34 cellular contexts compared by ENCODE assay signal in the genomic region with DNA sequence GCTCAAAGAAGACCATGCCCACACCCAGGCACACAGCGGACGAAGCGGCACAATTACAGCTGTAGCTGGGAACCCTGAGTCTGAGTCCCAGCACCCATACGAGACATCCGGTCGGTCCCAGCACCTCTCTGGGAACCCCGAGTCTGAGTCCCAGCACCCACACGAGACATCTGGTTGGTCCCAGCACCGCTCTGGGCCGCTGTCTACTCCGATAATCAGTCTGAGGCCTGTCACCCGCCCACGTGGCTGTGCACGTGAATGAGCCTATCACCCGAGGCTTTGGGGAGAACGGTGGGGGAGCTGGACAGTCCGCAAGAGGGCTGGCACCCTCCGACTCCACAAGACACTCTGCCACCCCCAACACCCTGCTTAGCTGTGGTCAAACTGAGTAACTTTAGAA. TPM values are rescaled to one million over a fixed set of nuclear protein-coding genes. Genes with fewer than 3 reads are reported as not detected.
"Had no signal": no experiment of that assay in that cellular context is flagged by ENCODE, and none has a peak within 500 bp of the region (broad histone marks: within the 10 kb centered on the region; RNA-seq: fewer than 3 reads in every experiment).

No MANE protein-coding gene starts in this region.

- H3K27me3 ChIP-seq: ascending aorta, cardiac muscle cell, dorsolateral prefrontal cortex, foreskin keratinocyte had no signal

- H3K36me3 ChIP-seq: adrenal gland, ascending aorta, breast epithelium, cardiac muscle cell, esophagus muscularis mucosa, gastrocnemius medialis had no signal

- DNase-seq: activated CD4-positive, alpha-beta memory T cell treated with anti-CD3 and anti-CD28 coated beads for 36 hours; activated CD4-positive, alpha-beta T cell treated with anti-CD3 and anti-CD28 coated beads for 36 hours; activated CD4-positive, alpha-beta T cell treated with anti-CD3 and anti-CD28 coated beads, Interleukin-2, amount 10 ng/mL, durations not matched to agents 24 days and 14 days; activated CD4-positive, CD25-positive, alpha-beta regulatory T cell; activated CD4-positive, CD25-positive, alpha-beta regulatory T cell treated with anti-CD3 and anti-CD28 coated beads, Interleukin-2, amount 50 U/mL, for 72 hours; activated CD8-positive, alpha-beta memory T cell treated with anti-CD3 and anti-CD28 coated beads, Interleukin-2, amount 10 ng/mL, durations not matched to agents 7 days and 5 days; activated CD8-positive, alpha-beta memory T cell treated with anti-CD3 and anti-CD28 coated beads, Interleukin-2, amount 50 U/mL, for 4 hours; activated CD8-positive, alpha-beta T cell treated with anti-CD3 and anti-CD28 coated beads, Interleukin-2, amount 10 ng/mL, durations not matched to agents 7 days and 5 days; activated effector memory CD4-positive, alpha-beta T cell treated with anti-CD3 and anti-CD28 coated beads, Interleukin-2, amount 50 U/mL, for 16 hours; activated naive CD4-positive, alpha-beta T cell treated with anti-CD3 and anti-CD28 coated beads for 36 hours; activated naive CD8-positive, alpha-beta T cell treated with anti-CD3 and anti-CD28 coated beads for 36 hours; activated naive CD8-positive, alpha-beta T cell treated with anti-CD3 and anti-CD28 coated beads, Interleukin-2, amount 50 U/mL, for 24 hours; activated T-cell treated with anti-CD3 and anti-CD28 coated beads, Interleukin-2, amount 50 U/mL, for 1 hour; activated T-cell treated with anti-CD3 and anti-CD28 coated beads, Interleukin-2, amount 50 U/mL, for 48 hours; adrenal gland; amygdala; dorsolateral prefrontal cortex; effector memory CD4-positive, alpha-beta T cell; endodermal cell; erythroblast; foreskin keratinocyte; gastrocnemius medialis; T-helper 1 cell; T-helper 17 cell; T1000 had no signal

- ATAC-seq: activated CD4-positive, alpha-beta T cell treated with anti-CD3 and anti-CD28 coated beads for 36 hours; activated CD8-positive, alpha-beta memory T cell treated with anti-CD3 and anti-CD28 coated beads, Interleukin-2, amount 10 ng/mL, durations not matched to agents 7 days and 5 days; activated CD8-positive, alpha-beta T cell treated with anti-CD3 and anti-CD28 coated beads, Interleukin-2, amount 10 ng/mL, durations not matched to agents 7 days and 5 days; activated naive CD8-positive, alpha-beta T cell treated with anti-CD3 and anti-CD28 coated beads, Interleukin-2, amount 50 U/mL, for 24 hours; foreskin keratinocyte; gastrocnemius medialis; T-helper 17 cell had no signal

- H3K4me3 ChIP-seq: adrenal gland, ascending aorta, breast epithelium, cardiac muscle cell, coronary artery, dorsolateral prefrontal cortex, esophagus muscularis mucosa, gastrocnemius medialis had no signal

- H3K4me1 ChIP-seq: adrenal gland, ascending aorta, breast epithelium, esophagus muscularis mucosa, foreskin keratinocyte, gastrocnemius medialis had no signal

- H3K9me3 ChIP-seq: adrenal gland, gastrocnemius medialis had no signal

- H3K27ac ChIP-seq: adrenal gland, ascending aorta, breast epithelium, cardiac muscle cell, coronary artery, dorsolateral prefrontal cortex, esophagus muscularis mucosa, foreskin keratinocyte, gastrocnemius medialis had no signal

RNA-seq across cellular contexts. Expression of a gene that starts 6.2 kb away (rescaled TPM):
- total RNA-seq: activated CD4-positive, alpha-beta memory T cell treated with anti-CD3 and anti-CD28 coated beads for 36 hours; activated CD4-positive, alpha-beta T cell treated with anti-CD3 and anti-CD28 coated beads for 36 hours; activated CD4-positive, alpha-beta T cell treated with anti-CD3 and anti-CD28 coated beads, Interleukin-2, amount 10 ng/mL, durations not matched to agents 24 days and 14 days; activated CD8-positive, alpha-beta memory T cell treated with anti-CD3 and anti-CD28 coated beads for 36 hours; activated CD8-positive, alpha-beta memory T cell treated with anti-CD3 and anti-CD28 coated beads, Interleukin-2, amount 10 ng/mL, durations not matched to agents 7 days and 5 days; activated CD8-positive, alpha-beta T cell treated with anti-CD3 and anti-CD28 coated beads, Interleukin-2, amount 10 ng/mL, durations not matched to agents 7 days and 5 days; activated naive CD4-positive, alpha-beta T cell treated with anti-CD3 and anti-CD28 coated beads for 36 hours; activated naive CD8-positive, alpha-beta T cell treated with anti-CD3 and anti-CD28 coated beads for 36 hours; activated T-helper 1 cell treated with anti-CD3 and anti-CD28 coated beads, Interleukin-12 subunit alpha, Interleukin-12 subunit beta, Interleukin-2, Interleukin-4 antibody, amounts not matched to agents 30 ng/mL and 10 ng/mL and 1 ng/mL, durations not matched to agents 14 hours and 24 hours and 36 hours; activated T-helper 2 cell treated with anti-CD3 and anti-CD28 coated beads, Interferon-gamma antibody, Interleukin-2, Interleukin-4, amounts not matched to agents 10 μg/mL and 5 μg/mL and 100 μg/mL, durations not matched to agents 14 hours and 24 hours and 36 hours; adrenal gland; ascending aorta; breast epithelium; cardiac muscle cell; cerebellum; esophagus muscularis mucosa; foreskin keratinocyte; gastrocnemius medialis; T-helper 17 cell had no signal
- polyA plus RNA-seq: adrenal gland, cardiac muscle cell, foreskin keratinocyte had no signal

RNA-seq across cellular contexts. Expression of a gene that starts 33.3 kb away (rescaled TPM):
- total RNA-seq: activated CD4-positive, alpha-beta memory T cell treated with anti-CD3 and anti-CD28 coated beads for 36 hours; activated CD4-positive, alpha-beta T cell treated with anti-CD3 and anti-CD28 coated beads for 36 hours; activated CD4-positive, alpha-beta T cell treated with anti-CD3 and anti-CD28 coated beads, Interleukin-2, amount 10 ng/mL, durations not matched to agents 24 days and 14 days; activated T-helper 1 cell treated with anti-CD3 and anti-CD28 coated beads, Interleukin-12 subunit alpha, Interleukin-12 subunit beta, Interleukin-2, Interleukin-4 antibody, amounts not matched to agents 30 ng/mL and 10 ng/mL and 1 ng/mL, durations not matched to agents 14 hours and 24 hours and 36 hours; activated T-helper 2 cell treated with anti-CD3 and anti-CD28 coated beads, Interferon-gamma antibody, Interleukin-2, Interleukin-4, amounts not matched to agents 10 μg/mL and 5 μg/mL and 100 μg/mL, durations not matched to agents 14 hours and 24 hours and 36 hours; adrenal gland; foreskin keratinocyte had no signal
- polyA plus RNA-seq: foreskin keratinocyte had no signal

RNA-seq across cellular contexts. Expression of a gene that starts 37.9 kb away (rescaled TPM):
- total RNA-seq: activated CD4-positive, alpha-beta memory T cell treated with anti-CD3 and anti-CD28 coated beads for 36 hours; activated CD4-positive, alpha-beta T cell treated with anti-CD3 and anti-CD28 coated beads, Interleukin-2, amount 10 ng/mL, durations not matched to agents 24 days and 14 days; activated CD8-positive, alpha-beta memory T cell treated with anti-CD3 and anti-CD28 coated beads for 36 hours; activated CD8-positive, alpha-beta T cell treated with anti-CD3 and anti-CD28 coated beads, Interleukin-2, amount 10 ng/mL, durations not matched to agents 7 days and 5 days; activated naive CD4-positive, alpha-beta T cell treated with anti-CD3 and anti-CD28 coated beads for 36 hours; activated T-helper 1 cell treated with anti-CD3 and anti-CD28 coated beads, Interleukin-12 subunit alpha, Interleukin-12 subunit beta, Interleukin-2, Interleukin-4 antibody, amounts not matched to agents 30 ng/mL and 10 ng/mL and 1 ng/mL, durations not matched to agents 14 hours and 24 hours and 36 hours; ascending aorta; cardiac muscle cell; T-helper 17 cell had no signal

RNA-seq across cellular contexts. Expression of a gene that starts 39.4 kb away (rescaled TPM):
- total RNA-seq: activated CD8-positive, alpha-beta T cell treated with anti-CD3 and anti-CD28 coated beads, Interleukin-2, amount 10 ng/mL, durations not matched to agents 7 days and 5 days; activated naive CD8-positive, alpha-beta T cell treated with anti-CD3 and anti-CD28 coated beads for 36 hours; activated T-helper 1 cell treated with anti-CD3 and anti-CD28 coated beads, Interleukin-12 subunit alpha, Interleukin-12 subunit beta, Interleukin-2, Interleukin-4 antibody, amounts not matched to agents 30 ng/mL and 10 ng/mL and 1 ng/mL, durations not matched to agents 14 hours and 24 hours and 36 hours; activated T-helper 2 cell treated with anti-CD3 and anti-CD28 coated beads, Interferon-gamma antibody, Interleukin-2, Interleukin-4, amounts not matched to agents 10 μg/mL and 5 μg/mL and 100 μg/mL, durations not matched to agents 14 hours and 24 hours and 36 hours; adrenal gland; ascending aorta; breast epithelium; esophagus muscularis mucosa; foreskin keratinocyte; gastrocnemius medialis; T-helper 17 cell had no signal
- polyA plus RNA-seq: adrenal gland, cardiac muscle cell, foreskin keratinocyte had no signal
